1 cellular context compared by ENCODE assay signal in the genomic region with DNA sequence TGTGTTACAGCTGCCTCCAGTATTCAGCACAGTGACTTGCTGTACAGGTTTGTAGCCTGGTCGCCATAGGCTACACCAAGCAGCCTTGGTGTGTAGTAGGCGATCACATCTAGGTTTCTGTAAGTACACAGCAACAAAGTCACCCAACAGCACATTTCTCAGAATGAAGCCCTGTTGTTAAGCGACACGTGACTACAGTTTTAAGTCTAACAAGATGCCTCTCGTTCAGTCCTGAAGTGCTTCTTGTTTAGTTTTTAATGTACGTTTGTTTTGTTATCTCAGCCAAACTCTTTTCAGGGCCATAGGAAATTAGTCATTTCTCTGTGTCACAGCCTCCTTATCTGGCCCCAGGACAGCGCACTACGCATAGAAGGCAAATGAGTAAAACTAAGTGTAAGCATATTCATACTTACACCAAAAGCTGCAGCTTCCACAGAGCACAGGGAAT.
TF ChIP-seq lines count a peak whose summit lies in the region.

No MANE protein-coding gene starts in this region.

TF ChIP-seq in K562, 482 proteins besides CTCF, POLR2A, EP300 and RAD21 (continued from another document and continues in another):
- TF ChIP-seq ATF3 (IDR thresholded peaks at IDR 0.05) (peak; percentile 77; the same call in 1 of the 2 replicates), ATF3 (CRISPR knock-in tag; conservative IDR thresholded peaks at IDR 0.05) (no peak), MYC (IDR thresholded peaks at IDR 0.05; ENCODE audit: low read depth, low read length) (no peak), MYC (CRISPR knock-in tag; IDR thresholded peaks at IDR 0.05; ENCODE audit: borderline replicate concordance, low read depth) (no peak), HES1 (IDR thresholded peaks at IDR 0.05; ENCODE audit: low read depth) (no peak), JUN (IDR thresholded peaks at IDR 0.05; ENCODE audit: borderline replicate concordance, low read depth, low read length) (no peak), JUN (CRISPR knock-in tag; IDR thresholded peaks at IDR 0.05; ENCODE audit: borderline replicate concordance) (0 out of 2 replicates have a peak, but pooled peaks have one; percentile 56), ZNF311 (CRISPR knock-in tag; IDR thresholded peaks at IDR 0.05) (no peak), STAT5B (CRISPR knock-in tag; IDR thresholded peaks at IDR 0.05) (no peak), BHLHE40 (IDR thresholded peaks at IDR 0.05; ENCODE audit: low read length) (0 out of 2 replicates have a peak, but pooled peaks have one; percentile 63), HLTF (IDR thresholded peaks at IDR 0.05) (no peak), SOX6 (IDR thresholded peaks at IDR 0.05) (peak; percentile 43; the same call in 1 of the 2 replicates), SMARCE1 (IDR thresholded peaks at IDR 0.05) (peak; percentile 79), RBM15 (IDR thresholded peaks at IDR 0.05; ENCODE audit: insufficient read depth, low read length) (no peak), TSC22D4 (tag; IDR thresholded peaks at IDR 0.05) (no peak), STAT5A (IDR thresholded peaks at IDR 0.05; ENCODE audit: borderline replicate concordance, low read length) (no peak), ZNF589 (CRISPR knock-in tag; IDR thresholded peaks at IDR 0.05; ENCODE audit: low read depth) (no peak), POLR2AphosphoS5 (IDR thresholded peaks at IDR 0.05; ENCODE audit: control insufficient read depth, insufficient read depth, low read depth, low read length) (peak; percentile 37; the same call in 1 of the 2 replicates), ZNF395 (CRISPR knock-in tag; IDR thresholded peaks at IDR 0.05) (peak; percentile 70), RFX1 (IDR thresholded peaks at IDR 0.05) (peak; percentile 60), KDM1A (IDR thresholded peaks at IDR 0.05) (peak in 1 of 2 experiments; percentile 43; a peak in 1 of 4 replicates), LARP7 (IDR thresholded peaks at IDR 0.05) (no peak), JUND (IDR thresholded peaks at IDR 0.05; ENCODE audit: borderline replicate concordance, low read depth, low read length) (peak; percentile 85), JUND (tag; IDR thresholded peaks at IDR 0.05; ENCODE audit: borderline replicate concordance, low read depth, low read length) (peak; percentile 62; the same call in 2 of the 3 replicates), ARID1B (IDR thresholded peaks at IDR 0.05) (peak; percentile 86), KAT7 (CRISPR knock-in tag; IDR thresholded peaks at IDR 0.05; ENCODE audit: borderline replicate concordance) (no peak), SIX5 (IDR thresholded peaks at IDR 0.05; ENCODE audit: borderline replicate concordance in 1 of 2, insufficient read depth in 1 of 2, low read depth in 1 of 2, low read length in 2 of 2) (no peak)
- TF ChIP-seq, protein P1, sequence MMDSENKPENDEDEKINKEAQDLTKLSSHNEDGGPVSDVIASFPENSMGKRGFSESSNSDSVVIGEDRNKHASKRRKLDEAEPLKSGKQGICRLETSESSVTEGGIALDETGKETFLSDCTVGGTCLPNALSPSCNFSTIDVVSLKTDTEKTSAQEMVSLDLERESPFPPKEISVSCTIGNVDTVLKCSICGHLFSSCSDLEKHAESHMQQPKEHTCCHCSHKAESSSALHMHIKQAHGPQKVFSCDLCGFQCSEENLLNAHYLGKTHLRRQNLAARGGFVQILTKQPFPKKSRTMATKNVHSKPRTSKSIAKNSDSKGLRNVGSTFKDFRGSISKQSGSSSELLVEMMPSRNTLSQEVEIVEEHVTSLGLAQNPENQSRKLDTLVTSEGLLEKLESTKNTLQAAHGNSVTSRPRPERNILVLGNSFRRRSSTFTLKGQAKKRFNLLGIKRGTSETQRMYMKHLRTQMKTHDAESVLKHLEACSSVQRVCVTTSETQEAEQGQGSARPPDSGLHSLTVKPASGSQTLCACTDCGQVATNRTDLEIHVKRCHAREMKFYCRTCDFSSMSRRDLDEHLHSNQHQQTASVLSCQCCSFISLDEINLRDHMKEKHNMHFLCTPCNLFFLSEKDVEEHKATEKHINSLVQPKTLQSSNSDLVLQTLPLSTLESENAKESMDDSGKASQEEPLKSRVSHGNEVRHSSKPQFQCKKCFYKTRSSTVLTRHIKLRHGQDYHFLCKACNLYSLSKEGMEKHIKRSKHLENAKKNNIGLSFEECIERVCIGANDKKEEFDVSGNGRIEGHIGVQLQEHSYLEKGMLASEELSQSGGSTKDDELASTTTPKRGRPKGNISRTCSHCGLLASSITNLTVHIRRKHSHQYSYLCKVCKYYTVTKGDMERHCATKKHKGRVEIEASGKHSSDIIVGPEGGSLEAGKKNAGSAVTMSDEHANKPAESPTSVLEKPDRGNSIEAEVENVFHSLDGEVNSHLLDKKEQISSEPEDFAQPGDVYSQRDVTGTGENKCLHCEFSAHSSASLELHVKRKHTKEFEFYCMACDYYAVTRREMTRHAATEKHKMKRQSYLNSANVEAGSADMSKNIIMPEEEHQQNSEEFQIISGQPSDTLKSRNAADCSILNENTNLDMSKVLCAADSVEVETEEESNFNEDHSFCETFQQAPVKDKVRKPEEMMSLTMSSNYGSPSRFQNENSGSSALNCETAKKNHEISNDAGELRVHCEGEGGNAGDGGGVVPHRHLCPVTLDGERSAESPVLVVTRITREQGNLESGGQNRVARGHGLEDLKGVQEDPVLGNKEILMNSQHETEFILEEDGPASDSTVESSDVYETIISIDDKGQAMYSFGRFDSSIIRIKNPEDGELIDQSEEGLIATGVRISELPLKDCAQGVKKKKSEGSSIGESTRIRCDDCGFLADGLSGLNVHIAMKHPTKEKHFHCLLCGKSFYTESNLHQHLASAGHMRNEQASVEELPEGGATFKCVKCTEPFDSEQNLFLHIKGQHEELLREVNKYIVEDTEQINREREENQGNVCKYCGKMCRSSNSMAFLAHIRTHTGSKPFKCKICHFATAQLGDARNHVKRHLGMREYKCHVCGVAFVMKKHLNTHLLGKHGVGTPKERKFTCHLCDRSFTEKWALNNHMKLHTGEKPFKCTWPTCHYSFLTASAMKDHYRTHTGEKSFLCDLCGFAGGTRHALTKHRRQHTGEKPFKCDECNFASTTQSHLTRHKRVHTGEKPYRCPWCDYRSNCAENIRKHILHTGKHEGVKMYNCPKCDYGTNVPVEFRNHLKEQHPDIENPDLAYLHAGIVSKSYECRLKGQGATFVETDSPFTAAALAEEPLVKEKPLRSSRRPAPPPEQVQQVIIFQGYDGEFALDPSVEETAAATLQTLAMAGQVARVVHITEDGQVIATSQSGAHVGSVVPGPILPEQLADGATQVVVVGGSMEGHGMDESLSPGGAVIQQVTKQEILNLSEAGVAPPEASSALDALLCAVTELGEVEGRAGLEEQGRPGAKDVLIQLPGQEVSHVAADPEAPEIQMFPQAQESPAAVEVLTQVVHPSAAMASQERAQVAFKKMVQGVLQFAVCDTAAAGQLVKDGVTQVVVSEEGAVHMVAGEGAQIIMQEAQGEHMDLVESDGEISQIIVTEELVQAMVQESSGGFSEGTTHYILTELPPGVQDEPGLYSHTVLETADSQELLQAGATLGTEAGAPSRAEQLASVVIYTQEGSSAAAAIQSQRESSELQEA (IDR thresholded peaks at IDR 0.05; ENCODE audit: low read depth): no peak
- TF ChIP-seq, protein P2, sequence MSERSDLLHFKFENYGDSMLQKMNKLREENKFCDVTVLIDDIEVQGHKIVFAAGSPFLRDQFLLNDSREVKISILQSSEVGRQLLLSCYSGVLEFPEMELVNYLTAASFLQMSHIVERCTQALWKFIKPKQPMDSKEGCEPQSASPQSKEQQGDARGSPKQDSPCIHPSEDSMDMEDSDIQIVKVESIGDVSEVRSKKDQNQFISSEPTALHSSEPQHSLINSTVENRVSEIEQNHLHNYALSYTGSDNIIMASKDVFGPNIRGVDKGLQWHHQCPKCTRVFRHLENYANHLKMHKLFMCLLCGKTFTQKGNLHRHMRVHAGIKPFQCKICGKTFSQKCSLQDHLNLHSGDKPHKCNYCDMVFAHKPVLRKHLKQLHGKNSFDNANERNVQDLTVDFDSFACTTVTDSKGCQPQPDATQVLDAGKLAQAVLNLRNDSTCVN (CRISPR knock-in tag; IDR thresholded peaks at IDR 0.05): no peak
- TF ChIP-seq, protein P3, sequence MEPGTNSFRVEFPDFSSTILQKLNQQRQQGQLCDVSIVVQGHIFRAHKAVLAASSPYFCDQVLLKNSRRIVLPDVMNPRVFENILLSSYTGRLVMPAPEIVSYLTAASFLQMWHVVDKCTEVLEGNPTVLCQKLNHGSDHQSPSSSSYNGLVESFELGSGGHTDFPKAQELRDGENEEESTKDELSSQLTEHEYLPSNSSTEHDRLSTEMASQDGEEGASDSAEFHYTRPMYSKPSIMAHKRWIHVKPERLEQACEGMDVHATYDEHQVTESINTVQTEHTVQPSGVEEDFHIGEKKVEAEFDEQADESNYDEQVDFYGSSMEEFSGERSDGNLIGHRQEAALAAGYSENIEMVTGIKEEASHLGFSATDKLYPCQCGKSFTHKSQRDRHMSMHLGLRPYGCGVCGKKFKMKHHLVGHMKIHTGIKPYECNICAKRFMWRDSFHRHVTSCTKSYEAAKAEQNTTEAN (CRISPR knock-in tag; IDR thresholded peaks at IDR 0.05): no peak
- TF ChIP-seq, protein P4, sequence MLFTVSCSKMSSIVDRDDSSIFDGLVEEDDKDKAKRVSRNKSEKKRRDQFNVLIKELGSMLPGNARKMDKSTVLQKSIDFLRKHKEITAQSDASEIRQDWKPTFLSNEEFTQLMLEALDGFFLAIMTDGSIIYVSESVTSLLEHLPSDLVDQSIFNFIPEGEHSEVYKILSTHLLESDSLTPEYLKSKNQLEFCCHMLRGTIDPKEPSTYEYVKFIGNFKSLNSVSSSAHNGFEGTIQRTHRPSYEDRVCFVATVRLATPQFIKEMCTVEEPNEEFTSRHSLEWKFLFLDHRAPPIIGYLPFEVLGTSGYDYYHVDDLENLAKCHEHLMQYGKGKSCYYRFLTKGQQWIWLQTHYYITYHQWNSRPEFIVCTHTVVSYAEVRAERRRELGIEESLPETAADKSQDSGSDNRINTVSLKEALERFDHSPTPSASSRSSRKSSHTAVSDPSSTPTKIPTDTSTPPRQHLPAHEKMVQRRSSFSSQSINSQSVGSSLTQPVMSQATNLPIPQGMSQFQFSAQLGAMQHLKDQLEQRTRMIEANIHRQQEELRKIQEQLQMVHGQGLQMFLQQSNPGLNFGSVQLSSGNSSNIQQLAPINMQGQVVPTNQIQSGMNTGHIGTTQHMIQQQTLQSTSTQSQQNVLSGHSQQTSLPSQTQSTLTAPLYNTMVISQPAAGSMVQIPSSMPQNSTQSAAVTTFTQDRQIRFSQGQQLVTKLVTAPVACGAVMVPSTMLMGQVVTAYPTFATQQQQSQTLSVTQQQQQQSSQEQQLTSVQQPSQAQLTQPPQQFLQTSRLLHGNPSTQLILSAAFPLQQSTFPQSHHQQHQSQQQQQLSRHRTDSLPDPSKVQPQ (CRISPR knock-in tag; IDR thresholded peaks at IDR 0.05; ENCODE audit: borderline replicate concordance): no peak
- TF ChIP-seq, protein P5, sequence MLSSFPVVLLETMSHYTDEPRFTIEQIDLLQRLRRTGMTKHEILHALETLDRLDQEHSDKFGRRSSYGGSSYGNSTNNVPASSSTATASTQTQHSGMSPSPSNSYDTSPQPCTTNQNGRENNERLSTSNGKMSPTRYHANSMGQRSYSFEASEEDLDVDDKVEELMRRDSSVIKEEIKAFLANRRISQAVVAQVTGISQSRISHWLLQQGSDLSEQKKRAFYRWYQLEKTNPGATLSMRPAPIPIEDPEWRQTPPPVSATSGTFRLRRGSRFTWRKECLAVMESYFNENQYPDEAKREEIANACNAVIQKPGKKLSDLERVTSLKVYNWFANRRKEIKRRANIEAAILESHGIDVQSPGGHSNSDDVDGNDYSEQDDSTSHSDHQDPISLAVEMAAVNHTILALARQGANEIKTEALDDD (IDR thresholded peaks at IDR 0.05): peak; percentile 83
- TF ChIP-seq, protein P6, sequence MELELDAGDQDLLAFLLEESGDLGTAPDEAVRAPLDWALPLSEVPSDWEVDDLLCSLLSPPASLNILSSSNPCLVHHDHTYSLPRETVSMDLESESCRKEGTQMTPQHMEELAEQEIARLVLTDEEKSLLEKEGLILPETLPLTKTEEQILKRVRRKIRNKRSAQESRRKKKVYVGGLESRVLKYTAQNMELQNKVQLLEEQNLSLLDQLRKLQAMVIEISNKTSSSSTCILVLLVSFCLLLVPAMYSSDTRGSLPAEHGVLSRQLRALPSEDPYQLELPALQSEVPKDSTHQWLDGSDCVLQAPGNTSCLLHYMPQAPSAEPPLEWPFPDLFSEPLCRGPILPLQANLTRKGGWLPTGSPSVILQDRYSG (tag; conservative IDR thresholded peaks at IDR 0.05; ENCODE audit: low read depth): no peak
- TF ChIP-seq, protein P7, sequence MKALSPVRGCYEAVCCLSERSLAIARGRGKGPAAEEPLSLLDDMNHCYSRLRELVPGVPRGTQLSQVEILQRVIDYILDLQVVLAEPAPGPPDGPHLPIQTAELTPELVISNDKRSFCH (CRISPR knock-in tag; IDR thresholded peaks at IDR 0.05): no peak
- TF ChIP-seq, protein P7 (tag; IDR thresholded peaks at IDR 0.05): no peak
- TF ChIP-seq, protein P8, sequence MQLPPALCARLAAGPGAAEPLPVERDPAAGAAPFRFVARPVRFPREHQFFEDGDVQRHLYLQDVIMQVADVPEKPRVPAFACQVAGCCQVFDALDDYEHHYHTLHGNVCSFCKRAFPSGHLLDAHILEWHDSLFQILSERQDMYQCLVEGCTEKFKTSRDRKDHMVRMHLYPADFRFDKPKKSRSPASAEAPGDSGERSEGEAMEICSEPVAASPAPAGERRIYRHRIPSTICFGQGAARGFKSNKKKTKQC (CRISPR knock-in tag; IDR thresholded peaks at IDR 0.05): no peak
